Comparison of ENCODE assay signal across 8 cellular contexts in the genomic region with DNA sequence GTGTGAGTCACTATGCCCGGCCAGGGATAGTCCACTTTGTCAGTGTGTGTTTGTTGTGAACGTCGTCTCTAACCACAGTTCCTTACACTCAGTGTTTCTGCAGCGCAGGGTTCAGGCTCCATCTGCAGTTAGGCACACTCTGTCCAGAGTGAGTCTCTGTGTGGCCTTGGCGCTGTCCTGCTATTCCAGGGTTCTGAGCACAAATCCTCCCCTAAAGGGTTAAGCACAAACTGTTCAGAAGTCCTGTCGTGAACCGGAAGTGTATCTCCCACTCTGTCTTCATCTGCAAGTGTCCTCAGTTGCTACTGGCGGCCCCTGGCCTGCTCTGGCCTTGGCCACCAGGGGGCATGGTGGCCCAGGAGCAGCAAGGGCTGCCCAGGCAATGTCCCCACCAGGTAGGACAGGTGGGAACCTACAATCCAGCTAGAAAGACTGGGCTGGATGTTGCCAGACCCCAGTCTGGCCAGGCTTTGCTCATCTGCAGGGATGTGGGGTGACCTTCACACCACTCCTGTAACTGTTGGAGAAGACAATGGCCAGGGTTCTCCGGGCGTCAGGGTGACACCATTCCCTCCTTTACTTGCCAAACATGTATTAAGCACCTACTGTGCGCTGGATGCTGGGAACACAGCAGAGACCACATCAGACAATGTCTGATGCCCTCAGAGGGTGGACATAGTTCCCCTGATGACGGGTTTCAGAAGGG. TPM values are rescaled to one million over a fixed set of nuclear protein-coding genes. Genes with fewer than 3 reads are reported as not detected.
DNase-seq lines count a peak whose midpoint lies in the region; ATAC-seq and TF ChIP-seq lines count a peak whose summit lies in the region.

No MANE protein-coding gene starts in this region.

- no peak overlapping the region for H3K4me2 ChIP-seq in parathyroid adenoma (ENCODE audit: low read length)

- DNase-seq in KG1 (lab: John Stamatoyannopoulos, UW) (peak; percentile 58), RKO (ENCODE audit: low spot score) (peak; percentile 88), foreskin fibroblast (peak; percentile 47 to 77), type B pancreatic cell (ENCODE audit: extremely low spot score, unreplicated experiment) (no peak)
- DNase-seq in activated T-helper 1 cell treated with anti-CD3 and anti-CD28 coated beads, Interleukin-2, amount 50 U/mL, for 16 hours (ENCODE audit: low read depth in 1 of 2, low spot score in 1 of 2), result peak; percentile 41 to 54

- TF ChIP-seq CTCF in C4-2B (conservative IDR thresholded peaks at IDR 0.05), result peak; percentile 98
- peak; percentile 97 for TF ChIP-seq CTCF in foreskin fibroblast (IDR thresholded peaks at IDR 0.05; ENCODE audit: low read depth, low read length)
- TF ChIP-seq CTCF in parathyroid adenoma (IDR thresholded peaks at IDR 0.05), result peak; percentile 98
- peak; percentile 93 for TF ChIP-seq CTCF in type B pancreatic cell (conservative IDR thresholded peaks at IDR 0.05)

- H3K27me3 Mint-ChIP-seq in type B pancreatic cell, result no peaks in the 10 kb centered on the region

- H3K4me3 Mint-ChIP-seq in type B pancreatic cell, result peak overlapping the region; percentile 46

- H3K4me3 ChIP-seq in foreskin fibroblast (ENCODE audit: low read depth in 1 of 2, low read length in 2 of 2), result no peak overlapping the region
- H3K4me3 ChIP-seq in parathyroid adenoma (ENCODE audit: low read depth, low read length), result no peak overlapping the region

- H3K4me1 Mint-ChIP-seq in type B pancreatic cell (ENCODE audit: unreplicated experiment), result peaks cover 9% of the 10 kb centered on the region

- H3K36me3 Mint-ChIP-seq in type B pancreatic cell, result no peaks in the 10 kb centered on the region

- no peaks in the 10 kb centered on the region for H3K27me3 ChIP-seq in parathyroid adenoma (ENCODE audit: control insufficient read depth, insufficient read depth, low read length)

- H3K27ac ChIP-seq in C4-2B, result peak overlapping the region; percentile 19
- peak overlapping the region; percentile 19 for H3K27ac ChIP-seq in parathyroid adenoma

- no peak overlapping the region for H3K9ac ChIP-seq in parathyroid adenoma

- no peaks in the 10 kb centered on the region for H3K36me3 ChIP-seq in parathyroid adenoma (ENCODE audit: control insufficient read depth, insufficient read depth, low read length)

- H3K9me3 Mint-ChIP-seq in type B pancreatic cell, result no peaks in the 10 kb centered on the region

- peaks cover 8% of the 10 kb centered on the region for H3K4me1 ChIP-seq in parathyroid adenoma

- peak overlapping the region; percentile 85 for H2AFZ ChIP-seq in parathyroid adenoma

- no peaks in the 10 kb centered on the region for H3K79me2 ChIP-seq in parathyroid adenoma

- peak; percentile 81 for ATAC-seq in GM19397 (IDR thresholded peaks at IDR 0.05; ENCODE audit: unreplicated experiment)

- no peaks in the 10 kb centered on the region for H3K9me3 ChIP-seq in parathyroid adenoma (ENCODE audit: control insufficient read depth, low read length)

- peak overlapping the region; percentile 81 for H3K27ac Mint-ChIP-seq in type B pancreatic cell

RNA-seq across cellular contexts. Expression of a gene that starts 38.6 kb away (rescaled TPM):
- total RNA-seq in type B pancreatic cell (ENCODE audit: low replicate concordance), result 102 and 113 TPM in 2 replicates

RNA-seq across cellular contexts. Expression of a gene that starts 46.2 kb away (rescaled TPM):
- total RNA-seq in type B pancreatic cell (ENCODE audit: low replicate concordance), result 68.6 and 83.3 TPM in 2 replicates

RNA-seq across cellular contexts. Expression of a gene that starts 46.5 kb away (rescaled TPM):
- total RNA-seq in type B pancreatic cell (ENCODE audit: low replicate concordance), result 60.8 and 86.8 TPM in 2 replicates
